ENCODE assay signal across 27 cellular contexts in genomic region chr12:97336896-97337751, GRCh38.
DNase-seq lines count a peak whose midpoint lies in the region; ATAC-seq and TF ChIP-seq lines count a peak whose summit lies in the region.
"Had no signal": no experiment of that assay in that cellular context is flagged by ENCODE, and none has a peak within 500 bp of the region (broad histone marks: within the 10 kb centered on the region; RNA-seq: fewer than 3 reads in every experiment).

No MANE protein-coding gene starts in this region.

- no peak for TF ChIP-seq POLR2A in upper lobe of left lung (IDR thresholded peaks at IDR 0.05)

- H3K9me3 ChIP-seq in psoas muscle, result no peaks in the 10 kb centered on the region
- no peaks in the 10 kb centered on the region for H3K9me3 ChIP-seq in upper lobe of left lung
- H3K9me3 ChIP-seq: BLaER1, breast epithelium, SJSA1 had no signal

- H3K27ac ChIP-seq in psoas muscle (no peak overlapping the region), upper lobe of left lung (no peak overlapping the region)
- H3K27ac ChIP-seq: BLaER1, breast epithelium, SJSA1 had no signal

- no peaks in the 10 kb centered on the region for H3K36me3 Mint-ChIP-seq in activated T-helper 2 cell treated with anti-CD3 and anti-CD28 coated beads, Interferon-gamma antibody, Interleukin-2, Interleukin-4, amounts not matched to agents 10 μg/mL and 5 μg/mL and 100 μg/mL, durations not matched to agents 14 hours and 24 hours and 36 hours (ENCODE audit: low read depth)
- H3K36me3 Mint-ChIP-seq: activated naive CD4-positive, alpha-beta T cell treated with anti-CD3 and anti-CD28 coated beads, Interleukin-2, amount 10 ng/mL, durations not matched to agents 7 days and 5 days had no signal

- ATAC-seq in GM19035 (IDR thresholded peaks at IDR 0.05; ENCODE audit: unreplicated experiment), result peak; percentile 70
- ATAC-seq in HG02870 (IDR thresholded peaks at IDR 0.05; ENCODE audit: unreplicated experiment), result peak; percentile 63
- no peak for ATAC-seq in psoas muscle
- no peak for ATAC-seq in upper lobe of left lung (ENCODE audit: low FRiP score in 2 of 2)
- ATAC-seq: left cardiac atrium had no signal

- DNase-seq in GM12865 (ENCODE audit: low read depth) (peak; percentile 17), psoas muscle (no peak), upper lobe of left lung (no peak), GDM1 (lab: John Stamatoyannopoulos, UW) (no peak)
- DNase-seq in activated T-helper 2 cell treated with anti-CD3 and anti-CD28 coated beads, Interferon-gamma antibody, Interleukin-2, Interleukin-4, amounts not matched to agents 10 μg/mL and 5 μg/mL and 100 μg/mL, durations not matched to agents 14 hours and 24 hours and 36 hours (ENCODE audit: low spot score), result no peak
- DNase-seq: activated CD4-positive, alpha-beta memory T cell treated with anti-CD3 and anti-CD28 coated beads, Interleukin-2, amount 10 ng/mL, durations not matched to agents 7 days and 5 days; activated naive CD4-positive, alpha-beta T cell treated with anti-CD3 and anti-CD28 coated beads, Interleukin-2, amount 10 ng/mL, durations not matched to agents 7 days and 5 days; amniotic stem cell; COR-L47; DMS79; effector memory CD4-positive, alpha-beta T cell; erythroblast; HFFc6; left cardiac atrium; mammary epithelial cell; NCI-H1048; NCI-H1694 treated with DMSO at 0.1 percent for 48 hours; NCI-H2171 treated with DMSO at 0.1 percent for 48 hours; NCI-H69; nucleus accumbens; stimulated activated CD8-positive, alpha-beta memory T cell treated with anti-CD3 and anti-CD28 coated beads, Interleukin-4, amount 100 ng/mL, for 48 hours; substantia nigra had no signal

- no peaks in the 10 kb centered on the region for H3K9me3 Mint-ChIP-seq in activated T-helper 2 cell treated with anti-CD3 and anti-CD28 coated beads, Interferon-gamma antibody, Interleukin-2, Interleukin-4, amounts not matched to agents 10 μg/mL and 5 μg/mL and 100 μg/mL, durations not matched to agents 14 hours and 24 hours and 36 hours
- H3K9me3 Mint-ChIP-seq: activated CD4-positive, alpha-beta memory T cell treated with anti-CD3 and anti-CD28 coated beads, Interleukin-2, amount 10 ng/mL, durations not matched to agents 7 days and 5 days; activated naive CD4-positive, alpha-beta T cell treated with anti-CD3 and anti-CD28 coated beads, Interleukin-2, amount 10 ng/mL, durations not matched to agents 7 days and 5 days had no signal

- H3K27me3 ChIP-seq in psoas muscle (ENCODE audit: insufficient read depth in 3 of 3, low read length in 2 of 3), result no peaks in the 10 kb centered on the region
- H3K27me3 ChIP-seq in upper lobe of left lung, result no peaks in the 10 kb centered on the region
- H3K27me3 ChIP-seq: BLaER1, breast epithelium, SJSA1 had no signal

- H3K4me1 Mint-ChIP-seq in activated T-helper 2 cell treated with anti-CD3 and anti-CD28 coated beads, Interferon-gamma antibody, Interleukin-2, Interleukin-4, amounts not matched to agents 10 μg/mL and 5 μg/mL and 100 μg/mL, durations not matched to agents 14 hours and 24 hours and 36 hours (ENCODE audit: low read depth), result no peaks in the 10 kb centered on the region
- H3K4me1 Mint-ChIP-seq: activated naive CD4-positive, alpha-beta T cell treated with anti-CD3 and anti-CD28 coated beads, Interleukin-2, amount 10 ng/mL, durations not matched to agents 7 days and 5 days had no signal

- intact Hi-C loops in activated T-helper 2 cell treated with anti-CD3 and anti-CD28 coated beads, Interferon-gamma antibody, Interleukin-2, Interleukin-4, amounts not matched to agents 10 μg/mL and 5 μg/mL and 100 μg/mL, durations not matched to agents 14 hours and 24 hours and 36 hours (cut with micrococcal nuclease), result no loop called here
- intact Hi-C loops in psoas muscle (cut with DNase I), result no loop called here

- H3K27me3 Mint-ChIP-seq in activated T-helper 2 cell treated with anti-CD3 and anti-CD28 coated beads, Interferon-gamma antibody, Interleukin-2, Interleukin-4, amounts not matched to agents 10 μg/mL and 5 μg/mL and 100 μg/mL, durations not matched to agents 14 hours and 24 hours and 36 hours (ENCODE audit: low read depth), result no peaks in the 10 kb centered on the region

- no peak for TF ChIP-seq EP300 in upper lobe of left lung (IDR thresholded peaks at IDR 0.05)

- no peak for TF ChIP-seq CTCF in GM12865 (IDR thresholded peaks at IDR 0.05; ENCODE audit: insufficient read depth, low read depth, low read length, missing control alignments)
- no peak for TF ChIP-seq CTCF in psoas muscle (IDR thresholded peaks at IDR 0.05)
- no peak for TF ChIP-seq CTCF in upper lobe of left lung (IDR thresholded peaks at IDR 0.05)

- H3K4me3 ChIP-seq in GM12865 (ENCODE audit: low read depth, low read length), result no peak overlapping the region
- H3K4me3 ChIP-seq in psoas muscle, result no peak overlapping the region
- no peak overlapping the region for H3K4me3 ChIP-seq in upper lobe of left lung
- H3K4me3 ChIP-seq: BLaER1, breast epithelium, SJSA1 had no signal

- no peaks in the 10 kb centered on the region for H3K36me3 ChIP-seq in psoas muscle (ENCODE audit: insufficient read depth in 1 of 2, low read depth in 1 of 2)
- no peaks in the 10 kb centered on the region for H3K36me3 ChIP-seq in upper lobe of left lung
- H3K36me3 ChIP-seq: BLaER1, breast epithelium, SJSA1 had no signal

- H3K27ac Mint-ChIP-seq in activated T-helper 2 cell treated with anti-CD3 and anti-CD28 coated beads, Interferon-gamma antibody, Interleukin-2, Interleukin-4, amounts not matched to agents 10 μg/mL and 5 μg/mL and 100 μg/mL, durations not matched to agents 14 hours and 24 hours and 36 hours, result peak overlapping the region; percentile 19
- H3K27ac Mint-ChIP-seq: activated CD4-positive, alpha-beta memory T cell treated with anti-CD3 and anti-CD28 coated beads, Interleukin-2, amount 10 ng/mL, durations not matched to agents 7 days and 5 days; activated naive CD4-positive, alpha-beta T cell treated with anti-CD3 and anti-CD28 coated beads, Interleukin-2, amount 10 ng/mL, durations not matched to agents 7 days and 5 days; HFFc6 had no signal

- H3K4me3 Mint-ChIP-seq in activated T-helper 2 cell treated with anti-CD3 and anti-CD28 coated beads, Interferon-gamma antibody, Interleukin-2, Interleukin-4, amounts not matched to agents 10 μg/mL and 5 μg/mL and 100 μg/mL, durations not matched to agents 14 hours and 24 hours and 36 hours (ENCODE audit: low read depth), result no peak overlapping the region
- H3K4me3 Mint-ChIP-seq: activated CD4-positive, alpha-beta memory T cell treated with anti-CD3 and anti-CD28 coated beads, Interleukin-2, amount 10 ng/mL, durations not matched to agents 7 days and 5 days; activated naive CD4-positive, alpha-beta T cell treated with anti-CD3 and anti-CD28 coated beads, Interleukin-2, amount 10 ng/mL, durations not matched to agents 7 days and 5 days; HFFc6 had no signal

- WGBS in psoas muscle, 3 donors, result 59 to 69% (median 62%) methylated on average over 7 of the region's 7 CpGs
- 76 to 79% methylated on average over 7 of the region's 7 CpGs for WGBS in upper lobe of left lung, 2 donors

- H3K4me1 ChIP-seq in psoas muscle (no peaks in the 10 kb centered on the region), upper lobe of left lung (no peaks in the 10 kb centered on the region)
- H3K4me1 ChIP-seq: BLaER1, breast epithelium, SJSA1 had no signal

Comparison
In these comparisons a context has a peak if more than half of its experiments do, and no peak if none do; other contexts are left out.
1. ATAC-seq: peak in GM19035 (single experiment) and HG02870 (single experiment); none in psoas muscle (0 of 4) and upper lobe of left lung (0 of 2).